ENCODE assay signal across 14 cellular contexts in the genomic region with DNA sequence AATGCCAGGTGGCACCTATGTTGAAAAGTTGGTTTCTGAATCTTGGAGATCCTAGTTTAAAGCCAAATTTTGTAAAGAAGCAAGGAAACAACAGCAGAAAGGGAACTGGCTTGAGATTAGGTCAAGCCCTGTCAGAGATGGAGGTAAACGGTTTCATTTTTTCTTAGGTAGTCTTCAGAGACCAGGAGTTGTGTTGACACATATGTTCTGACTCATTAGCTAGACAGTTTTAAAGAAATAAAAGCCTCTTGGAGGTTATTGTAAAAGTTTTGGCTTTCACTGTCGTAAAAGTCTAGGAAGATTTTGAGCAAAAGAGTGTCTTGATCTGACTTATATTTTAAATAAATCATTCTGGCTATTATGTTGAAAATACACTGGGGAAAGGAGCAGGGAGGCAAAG.
"Had no signal": no experiment of that assay in that cellular context is flagged by ENCODE, and none has a peak within 500 bp of the region (broad histone marks: within the 10 kb centered on the region; RNA-seq: fewer than 3 reads in every experiment).

No MANE protein-coding gene starts in this region.

- H3K36me3 ChIP-seq: ascending aorta, heart right ventricle, right atrium auricular region, thyroid gland had no signal

- H3K4me3 ChIP-seq: ascending aorta, heart right ventricle, mucosa of descending colon, right atrium auricular region, thyroid gland had no signal

- H3K27ac ChIP-seq: ascending aorta, heart right ventricle, right atrium auricular region, thyroid gland had no signal

- H3K27me3 ChIP-seq: ascending aorta, heart right ventricle, right atrium auricular region, thyroid gland had no signal

- DNase-seq: activated CD4-positive, alpha-beta T cell treated with anti-CD3 and anti-CD28 coated beads, Interleukin-2, amount 50 U/mL, for 1 hour; activated CD4-positive, CD25-positive, alpha-beta regulatory T cell treated with anti-CD3 and anti-CD28 coated beads, Interleukin-2, amount 50 U/mL, for 72 hours; activated CD8-positive, alpha-beta memory T cell treated with anti-CD3 and anti-CD28 coated beads for 24 hours; activated gamma-delta T cell; erythroblast; heart right ventricle; left ventricle myocardium superior; mucosa of descending colon; naive B cell; stimulated activated CD4-positive, alpha-beta T cell treated with anti-CD3 and anti-CD28 coated beads, Interleukin-2, amount 100 ng/mL, for 24 hours; stimulated activated naive CD4-positive, alpha-beta T cell treated with Interleukin-2 at 50 U/mL for 16 hours; thyroid gland had no signal

- H3K4me1 ChIP-seq: ascending aorta, heart right ventricle, right atrium auricular region, thyroid gland had no signal

- H3K9me3 ChIP-seq: mucosa of descending colon, right atrium auricular region, thyroid gland had no signal

- ATAC-seq: heart right ventricle, left ventricle myocardium superior, mucosa of descending colon had no signal
